In the genomic region with DNA sequence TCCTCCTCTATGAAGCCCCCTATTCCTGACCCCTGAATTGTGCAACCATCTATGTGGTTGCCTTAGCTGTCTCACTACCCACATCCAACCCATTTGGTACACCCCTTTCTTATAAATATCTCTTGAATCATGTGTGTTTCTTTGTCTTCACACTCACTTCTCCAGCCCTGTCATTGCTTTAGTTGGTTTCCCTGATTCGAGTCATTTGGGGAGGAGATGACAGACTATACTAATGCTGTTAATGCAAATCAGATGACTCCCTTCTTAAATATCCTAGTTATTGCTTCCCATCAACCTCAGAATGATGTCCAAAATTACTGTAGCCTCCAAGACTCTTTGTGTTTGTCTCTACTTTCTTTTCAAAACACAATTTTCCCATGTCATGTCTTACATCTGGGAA, we compare ENCODE assay signal across 15 cellular contexts. TPM values are rescaled to one million over a fixed set of nuclear protein-coding genes. Genes with fewer than 3 reads are reported as not detected.
DNase-seq lines count a peak whose midpoint lies in the region; ATAC-seq and TF ChIP-seq lines count a peak whose summit lies in the region.
"Had no signal": no experiment of that assay in that cellular context is flagged by ENCODE, and none has a peak within 500 bp of the region (broad histone marks: within the 10 kb centered on the region; RNA-seq: fewer than 3 reads in every experiment).

No MANE protein-coding gene starts in this region.

- no peak overlapping the region for H3K4me3 Mint-ChIP-seq in activated T-cell treated with anti-CD3 and anti-CD28 coated beads, Interleukin-2, amount 50 U/mL, for 4 hours
- no peak overlapping the region for H3K4me3 Mint-ChIP-seq in stimulated activated memory B cell treated with anti-CD40 and anti-IgM and Interleukin-4, amounts not matched to agents 10 μg/mL and 1 μg/mL and 100 μg/mL, for 72 hours
- H3K4me3 Mint-ChIP-seq: CD4-positive, alpha-beta memory T cell had no signal

- POLR2A ChIA-PET in A673 (lab: Charles Lee; ENCODE audit: low non-redundant PET): no interaction called here

- no peaks in the 10 kb centered on the region for H4K20me1 ChIP-seq in BLaER1

- peak overlapping the region; percentile 32 for H3K4me2 ChIP-seq in BLaER1

- H3K27ac ChIP-seq in BLaER1 (no peak overlapping the region), A673 (ENCODE audit: low read depth, low read length, poor library complexity, severe bottlenecking) (no peak overlapping the region)
- H3K27ac ChIP-seq: C4-2B had no signal

- BruUV-seq in A673 (replicated peaks; lab: Mats Ljungman, UMichigan): no TSS peak

- no peak overlapping the region for H3K27ac Mint-ChIP-seq in stimulated activated memory B cell treated with anti-CD40 and anti-IgM and Interleukin-4, amounts not matched to agents 10 μg/mL and 1 μg/mL and 100 μg/mL, for 72 hours
- H3K27ac Mint-ChIP-seq: CD4-positive, alpha-beta memory T cell had no signal

- H3K27me3 ChIP-seq in BLaER1 (no peaks in the 10 kb centered on the region), A673 (replicated peaks; ENCODE audit: insufficient read depth, low read depth, low read length, poor library complexity) (peaks cover under 1% of the 10 kb centered on the region)

- H3K9ac ChIP-seq in BLaER1: no peak overlapping the region

- H3K27me3 Mint-ChIP-seq in activated T-cell treated with anti-CD3 and anti-CD28 coated beads, Interleukin-2, amount 50 U/mL, for 4 hours (ENCODE audit: low read depth): peaks cover 11% of the 10 kb centered on the region
- H3K27me3 Mint-ChIP-seq in stimulated activated memory B cell treated with anti-CD40 and anti-IgM and Interleukin-4, amounts not matched to agents 10 μg/mL and 1 μg/mL and 100 μg/mL, for 72 hours: peaks cover 13% of the 10 kb centered on the region

- H3K9me3 ChIP-seq in BLaER1 (peaks cover 15% of the 10 kb centered on the region), A673 (ENCODE audit: low read depth, low read length, poor library complexity, severe bottlenecking) (no peaks in the 10 kb centered on the region)
- H3K9me3 ChIP-seq: HAP-1 had no signal

- no peaks in the 10 kb centered on the region for H3K36me3 ChIP-seq in BLaER1
- H3K36me3 ChIP-seq in A673 (ENCODE audit: insufficient read depth, low read length, poor library complexity, severe bottlenecking): no peaks in the 10 kb centered on the region
- H3K36me3 ChIP-seq: HAP-1 had no signal

- peaks cover 12% of the 10 kb centered on the region for H3K9me3 Mint-ChIP-seq in activated T-cell treated with anti-CD3 and anti-CD28 coated beads, Interleukin-2, amount 50 U/mL, for 4 hours
- H3K9me3 Mint-ChIP-seq in stimulated activated memory B cell treated with anti-CD40 and anti-IgM and Interleukin-4, amounts not matched to agents 10 μg/mL and 1 μg/mL and 100 μg/mL, for 72 hours: peaks cover 8% of the 10 kb centered on the region

- peak; percentile 55 to 62 for ATAC-seq in activated T-cell treated with anti-CD3 and anti-CD28 coated beads, Interleukin-2, amount 50 U/mL, for 4 hours
- peak; percentile 35 for ATAC-seq in stimulated activated memory B cell treated with anti-CD40 and anti-IgM and Interleukin-4, amounts not matched to agents 10 μg/mL and 1 μg/mL and 100 μg/mL, for 72 hours

- intact Hi-C loops in A673 (cut with micrococcal nuclease; ENCODE audit: unreplicated experiment): no loop called here

- H3K4me3 ChIP-seq in BLaER1: no peak overlapping the region
- no peak overlapping the region for H3K4me3 ChIP-seq in A673 (ENCODE audit: low read depth, low read length, poor library complexity, severe bottlenecking)
- H3K4me3 ChIP-seq: HAP-1 had no signal

- H3K36me3 Mint-ChIP-seq in activated T-cell treated with anti-CD3 and anti-CD28 coated beads, Interleukin-2, amount 50 U/mL, for 4 hours (ENCODE audit: insufficient read depth): no peaks in the 10 kb centered on the region
- peaks cover 6% of the 10 kb centered on the region for H3K36me3 Mint-ChIP-seq in stimulated activated memory B cell treated with anti-CD40 and anti-IgM and Interleukin-4, amounts not matched to agents 10 μg/mL and 1 μg/mL and 100 μg/mL, for 72 hours

- DNase-seq in activated T-cell treated with anti-CD3 and anti-CD28 coated beads, Interleukin-2, amount 50 U/mL, for 4 hours: no peak
- DNase-seq in activated T-cell treated with anti-CD3 and anti-CD28 coated beads for 4 hours (no peak), kidney tubule cell (ENCODE audit: low spot score) (peak; percentile 58), iPS-NIHi11 (ENCODE audit: low spot score) (no peak), DMS153 (lab: John Stamatoyannopoulos, UW) (no peak), A673 (ENCODE audit: low spot score) (no peak)
- DNase-seq: 8988T; ACHN; CD4-positive, alpha-beta memory T cell; DMS79 treated with DMSO at 0.1 percent for 48 hours; EL had no signal

- peaks cover 13% of the 10 kb centered on the region for H3K4me1 ChIP-seq in BLaER1
- H3K4me1 ChIP-seq in A673 (ENCODE audit: insufficient read depth, low read length, poor library complexity, severe bottlenecking): no peaks in the 10 kb centered on the region
- H3K4me1 ChIP-seq: HAP-1 had no signal

- TF ChIP-seq CTCF in A673 (conservative IDR thresholded peaks at IDR 0.05; ENCODE audit: low read depth, low read length): no peak

- CTCF ChIA-PET in A673 (lab: Charles Lee): no interaction called here

- H3K4me1 Mint-ChIP-seq in activated T-cell treated with anti-CD3 and anti-CD28 coated beads, Interleukin-2, amount 50 U/mL, for 4 hours (ENCODE audit: low read depth): no peaks in the 10 kb centered on the region
- no peaks in the 10 kb centered on the region for H3K4me1 Mint-ChIP-seq in stimulated activated memory B cell treated with anti-CD40 and anti-IgM and Interleukin-4, amounts not matched to agents 10 μg/mL and 1 μg/mL and 100 μg/mL, for 72 hours
- H3K4me1 Mint-ChIP-seq: CD4-positive, alpha-beta memory T cell had no signal

RNA-seq across cellular contexts. Expression of gene SLC35D3, which starts 23.0 kb away (rescaled TPM):
- total RNA-seq in activated T-cell treated with anti-CD3 and anti-CD28 coated beads, Interleukin-2, amount 50 U/mL, for 4 hours: not detected
- not detected in 2 replicates for total RNA-seq in A673 (2021)
- total RNA-seq: CD4-positive, alpha-beta memory T cell had no signal
